In genomic region chr22:49767355-49768062, GRCh38 we compare ENCODE assay signal across 8 cellular contexts.
DNase-seq lines count a peak whose midpoint lies in the region; ATAC-seq, FAIRE-seq and TF ChIP-seq lines count a peak whose summit lies in the region.

No MANE protein-coding gene starts in this region.

- TF ChIP-seq RAD21 in GM12878 (IDR thresholded peaks at IDR 0.05; ENCODE audit: insufficient read depth, low read depth, low read length), result peak; percentile 86

- no peak overlapping the region for H2AFZ ChIP-seq in GM12878 (ENCODE audit: control insufficient read depth, low read depth, low read length)

- H3K4me2 ChIP-seq in GM12878 (ENCODE audit: control insufficient read depth, insufficient read depth), result no peak overlapping the region

- no peak overlapping the region for H3K4me3 Mint-ChIP-seq in Calu3 (ENCODE audit: low read depth, unreplicated experiment)

- intact Hi-C loops in Calu3 (cut with micrococcal nuclease; ENCODE audit: unreplicated experiment) (loop anchor here (2.0 to 10.0 kb wide), 2 partner anchors 147 to 263 kb away; partner anchors contain the start of genes ALG12 and CRELD2), GM12878 (cut with micrococcal nuclease; ENCODE audit: unreplicated experiment) (loop anchor here (1.0 kb wide), 2 partner anchors 158 to 263 kb away; no protein-coding TSS in a partner anchor)

- H3K4me1 ChIP-seq in HAP-1 (no peaks in the 10 kb centered on the region), Peyer's patch (peaks cover 0 to 9% (median 0%) of the 10 kb centered on the region in 4 donors), GM12878 (ENCODE audit: control insufficient read depth, insufficient read depth, low read length) (no peaks in the 10 kb centered on the region), upper lobe of left lung (peaks cover 0 to 16% (median 0%) of the 10 kb centered on the region in 4 donors)

- ATAC-seq in GM12878 (peak; percentile 77), upper lobe of left lung (ENCODE audit: low FRiP score in 2 of 2) (peak in 1 of 2 donors; percentile 37), HG03159 (IDR thresholded peaks at IDR 0.05; ENCODE audit: unreplicated experiment) (no peak), GM18519 (IDR thresholded peaks at IDR 0.05; ENCODE audit: low FRiP score, unreplicated experiment) (no peak)

- peak; percentile 28 for DNase-seq in Calu3
- DNase-seq in HAP-1 (ENCODE audit: low spot score in 2 of 2), result peak; percentile 52 to 66
- DNase-seq in Peyer's patch, result peak in 2 of 3 donors; percentile 45 to 50
- peak; percentile 50 for DNase-seq in GM12878 (ENCODE audit: low read depth, low spot score)
- DNase-seq in kidney glomerular epithelial cell (lab: John Stamatoyannopoulos, UW), result peak; percentile 28
- DNase-seq in upper lobe of left lung, result peak in 1 of 2 donors; percentile 33

- H3K4me3 ChIP-seq in HAP-1, result no peak overlapping the region
- H3K4me3 ChIP-seq in Peyer's patch, result no peak overlapping the region
- H3K4me3 ChIP-seq in GM12878, result no peak overlapping the region
- H3K4me3 ChIP-seq in upper lobe of left lung, result no peak overlapping the region

- BruUV-seq in Calu3 (replicated peaks; lab: Mats Ljungman, UMichigan) (TSS peak; percentile 12), GM12878 (replicated peaks; lab: Mats Ljungman, UMichigan) (no TSS peak)

- RAD21 ChIA-PET in GM12878 (lab: Charles Lee; ENCODE audit: unreplicated experiment), result interaction anchor here (0.6 to 2.1 kb wide), 10 partner anchors 53 to 263 kb away, joined by 3 to 13 read pairs (median 4); no protein-coding TSS in a partner anchor

- TF ChIP-seq CTCF in Calu3 (IDR thresholded peaks at IDR 0.05; ENCODE audit: unreplicated experiment), result peak; percentile 84
- TF ChIP-seq CTCF in Peyer's patch (IDR thresholded peaks at IDR 0.05), result peak; percentile 33 to 83 (median 66)
- peak; percentile 71 to 85 (median 84) for TF ChIP-seq CTCF in GM12878 (IDR thresholded peaks at IDR 0.05 in 2 of 3, conservative IDR thresholded peaks at IDR 0.05 in 1 of 3; ENCODE audit: control insufficient read depth in 2 of 3, extremely low read depth in 1 of 3, insufficient read depth in 1 of 3, low read depth in 3 of 3, low read length in 3 of 3)
- peak; percentile 61 to 81 (median 72) for TF ChIP-seq CTCF in upper lobe of left lung (IDR thresholded peaks at IDR 0.05)

- no peaks in the 10 kb centered on the region for H3K79me2 ChIP-seq in GM12878 (ENCODE audit: control insufficient read depth, insufficient read depth, low read length)

- H3K27ac ChIP-seq in Peyer's patch (no peak overlapping the region), GM12878 (ENCODE audit: control insufficient read depth, insufficient read depth) (no peak overlapping the region), upper lobe of left lung (no peak overlapping the region)

- H3K27me3 ChIP-seq in HAP-1 (ENCODE audit: low read depth) (no peaks in the 10 kb centered on the region), Peyer's patch (no peaks in the 10 kb centered on the region), GM12878 (replicated peaks in 1 of 2; ENCODE audit: control insufficient read depth in 2 of 2, insufficient read depth in 2 of 2, low read length in 1 of 2) (no peaks in the 10 kb centered on the region), upper lobe of left lung (no peaks in the 10 kb centered on the region)

- CTCF ChIA-PET in Calu3 (lab: Charles Lee), result interaction anchor here (0.6 to 1.7 kb wide), 5 partner anchors 10 to 599 kb away, joined by 3 to 9 read pairs (median 5); no protein-coding TSS in a partner anchor
- CTCF ChIA-PET in GM12878 (lab: Yijun Ruan, JAX), result interaction anchor here (1.0 to 1.9 kb wide), 14 partner anchors 10 to 470 kb away, joined by 3 to 13 read pairs (median 4); partner anchors contain the start of genes ALG12 and CRELD2

- TF ChIP-seq EP300 in GM12878 (IDR thresholded peaks at IDR 0.05; ENCODE audit: borderline replicate concordance in 1 of 2, control insufficient read depth in 1 of 2, low read depth in 2 of 2, low read length in 2 of 2), result no peak
- no peak for TF ChIP-seq EP300 in upper lobe of left lung (IDR thresholded peaks at IDR 0.05)

- H4K20me1 ChIP-seq in GM12878 (ENCODE audit: control insufficient read depth, insufficient read depth), result no peaks in the 10 kb centered on the region

- SMC1A ChIA-PET in GM12878 (lab: Charles Lee; ENCODE audit: uncharacterized antibody, unreplicated experiment), result interaction anchor here (0.6 to 2.2 kb wide), 8 partner anchors 9 to 465 kb away, joined by 3 to 9 read pairs (median 4); no protein-coding TSS in a partner anchor

- no peaks in the 10 kb centered on the region for H3K27me3 Mint-ChIP-seq in Calu3 (ENCODE audit: unreplicated experiment)

- peak; percentile 88 for FAIRE-seq in GM12878 (lab: Jason Lieb, UNC)

- H3K36me3 Mint-ChIP-seq in Calu3 (ENCODE audit: insufficient read depth, unreplicated experiment), result peaks cover 25% of the 10 kb centered on the region

- no peak overlapping the region for H3K9ac ChIP-seq in GM12878 (ENCODE audit: control insufficient read depth, insufficient read depth, low read length)

- no peaks in the 10 kb centered on the region; the same call in 1 of the 2 replicates for H3K36me3 ChIP-seq in HAP-1 (replicated peaks)
- peaks cover 0 to 12% (median 0%) of the 10 kb centered on the region in 3 donors for H3K36me3 ChIP-seq in Peyer's patch
- H3K36me3 ChIP-seq in GM12878 (ENCODE audit: control insufficient read depth in 2 of 2, insufficient read depth in 2 of 2, low read length in 1 of 2), result peaks cover 0 to under 1% of the 10 kb centered on the region in 2 experiments; a peak in 1 of 4 replicates
- H3K36me3 ChIP-seq in upper lobe of left lung, result peaks cover 2 to 11% (median 8%) of the 10 kb centered on the region in 4 donors

- 5% methylated on average over 5 of the region's 5 CpGs for WGBS in GM12878 (ENCODE audit: insufficient coverage, insufficient replicate concordance, low lambda C conversion rate, missing lambda C conversion rate)
- WGBS in upper lobe of left lung, 2 donors, result 36 to 43% methylated on average over 3 to 5 of the region's 5 CpGs

- POLR2A ChIA-PET in GM12878 (lab: Charles Lee), result no interaction called here

- in situ Hi-C loops in HAP-1 (cut with MboI; ENCODE audit: low sequenced_read_pairs), result loop anchor here (5.0 to 10.0 kb wide), 2 partner anchors 267 to 440 kb away; no protein-coding TSS in a partner anchor
- in situ Hi-C loops in GM12878 (cut with MboI), result loop anchor here (5.0 kb wide), 2 partner anchors 155 to 260 kb away; no protein-coding TSS in a partner anchor

- TF ChIP-seq POLR2A in Peyer's patch (IDR thresholded peaks at IDR 0.05) (no peak), GM12878 (IDR thresholded peaks at IDR 0.05; ENCODE audit: low read depth, low read length) (no peak), upper lobe of left lung (IDR thresholded peaks at IDR 0.05) (no peak)

- no peaks in the 10 kb centered on the region for H3K4me1 Mint-ChIP-seq in Calu3 (ENCODE audit: low read depth, unreplicated experiment)

- H3K9me3 Mint-ChIP-seq in Calu3 (ENCODE audit: low read depth, unreplicated experiment), result peaks cover 8% of the 10 kb centered on the region

- no peak overlapping the region for H3K27ac Mint-ChIP-seq in Calu3 (ENCODE audit: unreplicated experiment)

- H3K9me3 ChIP-seq in HAP-1, result peaks cover 11% of the 10 kb centered on the region
- peaks cover 0 to 7% (median 3%) of the 10 kb centered on the region in 4 donors for H3K9me3 ChIP-seq in Peyer's patch
- peaks cover 3% of the 10 kb centered on the region; the same call in 2 of the 3 replicates for H3K9me3 ChIP-seq in GM12878 (replicated peaks; ENCODE audit: control insufficient read depth, insufficient read depth, low read length)
- peaks cover 0 to 15% (median 10%) of the 10 kb centered on the region in 4 donors for H3K9me3 ChIP-seq in upper lobe of left lung

TF ChIP-seq in GM12878, 131 proteins besides CTCF, POLR2A, EP300 and RAD21 (continues in another document):
- 0 out of 2 replicates have a peak, but pooled peaks have one; percentile 9 for TF ChIP-seq RUNX3 (IDR thresholded peaks at IDR 0.05; ENCODE audit: low read length)
- TF ChIP-seq, protein P1, sequence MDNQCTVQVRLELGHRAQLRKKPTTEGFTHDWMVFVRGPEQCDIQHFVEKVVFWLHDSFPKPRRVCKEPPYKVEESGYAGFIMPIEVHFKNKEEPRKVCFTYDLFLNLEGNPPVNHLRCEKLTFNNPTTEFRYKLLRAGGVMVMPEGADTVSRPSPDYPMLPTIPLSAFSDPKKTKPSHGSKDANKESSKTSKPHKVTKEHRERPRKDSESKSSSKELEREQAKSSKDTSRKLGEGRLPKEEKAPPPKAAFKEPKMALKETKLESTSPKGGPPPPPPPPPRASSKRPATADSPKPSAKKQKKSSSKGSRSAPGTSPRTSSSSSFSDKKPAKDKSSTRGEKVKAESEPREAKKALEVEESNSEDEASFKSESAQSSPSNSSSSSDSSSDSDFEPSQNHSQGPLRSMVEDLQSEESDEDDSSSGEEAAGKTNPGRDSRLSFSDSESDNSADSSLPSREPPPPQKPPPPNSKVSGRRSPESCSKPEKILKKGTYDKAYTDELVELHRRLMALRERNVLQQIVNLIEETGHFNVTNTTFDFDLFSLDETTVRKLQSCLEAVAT (IDR thresholded peaks at IDR 0.05), result 0 out of 2 replicates have a peak, but pooled peaks have one; percentile 38
- no peak for TF ChIP-seq MYB (IDR thresholded peaks at IDR 0.05; ENCODE audit: borderline replicate concordance, low read depth, low read length)
- peak; percentile 45 for TF ChIP-seq IKZF1 (conservative IDR thresholded peaks at IDR 0.05)
- no peak for TF ChIP-seq SREBF2 (IDR thresholded peaks at IDR 0.05; ENCODE audit: low read length)
- no peak for TF ChIP-seq CEBPB (IDR thresholded peaks at IDR 0.05; ENCODE audit: borderline replicate concordance in 1 of 2, low read depth in 2 of 2, low read length in 2 of 2)
- peak; percentile 64 for TF ChIP-seq RELA (IDR thresholded peaks at IDR 0.05; ENCODE audit: borderline replicate concordance, partially characterized antibody)
- peak; percentile 74; the same call in 2 of the 3 replicates for TF ChIP-seq POU2F2 (IDR thresholded peaks at IDR 0.05; ENCODE audit: borderline replicate concordance, low read depth, low read length)
- TF ChIP-seq BRCA1 (IDR thresholded peaks at IDR 0.05; ENCODE audit: low read depth, low read length), result no peak
- no peak for TF ChIP-seq CHD4 (IDR thresholded peaks at IDR 0.05)
- 0 out of 2 replicates have a peak, but pooled peaks have one; percentile 12 for TF ChIP-seq MEF2A (IDR thresholded peaks at IDR 0.05; ENCODE audit: insufficient read depth, low read depth, low read length)
- no peak for TF ChIP-seq ZNF207 (IDR thresholded peaks at IDR 0.05; ENCODE audit: borderline replicate concordance)
- no peak for TF ChIP-seq KDM1A (IDR thresholded peaks at IDR 0.05; ENCODE audit: borderline replicate concordance)
